Comparison of ENCODE assay signal across 13 cellular contexts in the genomic region with DNA sequence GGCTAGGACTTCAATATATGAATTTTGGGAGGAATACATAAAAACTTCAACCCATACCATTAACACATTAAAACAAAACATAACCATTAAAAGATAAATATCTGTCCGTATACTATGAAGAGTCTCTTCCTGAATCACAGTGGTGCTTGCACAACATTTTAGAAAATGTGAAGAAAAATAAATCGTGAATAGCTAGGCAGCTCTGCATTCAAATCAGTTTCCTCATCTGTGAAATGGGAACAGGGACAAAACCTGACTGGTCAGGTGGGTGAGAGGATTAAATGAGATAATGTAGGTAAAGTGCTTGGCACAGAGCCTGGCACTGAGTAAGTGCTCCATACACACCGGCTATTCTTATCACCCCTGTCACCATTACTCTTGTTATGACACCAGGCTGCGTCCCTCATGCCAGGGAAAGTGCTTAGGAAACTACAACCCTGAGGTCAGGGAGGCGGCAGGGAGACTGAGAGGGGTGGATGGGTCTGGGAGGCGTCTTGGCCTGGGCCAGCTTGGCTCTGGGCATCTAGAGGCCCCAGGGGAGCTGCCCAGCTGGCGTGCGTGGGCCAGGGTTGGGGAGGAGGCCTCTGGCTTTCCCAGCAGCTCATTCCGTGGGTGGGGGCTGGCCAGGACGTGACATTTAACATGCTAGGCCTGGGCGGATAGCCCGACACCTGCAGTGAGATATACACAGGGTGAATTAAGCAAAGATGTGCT.
A peak's percentile ranks its signal among the peaks of the same experiment; 100 is the strongest.
DNase-seq lines count a peak whose midpoint lies in the region; ATAC-seq, FAIRE-seq and TF ChIP-seq lines count a peak whose summit lies in the region.
"Had no signal": no experiment of that assay in that cellular context is flagged by ENCODE, and none has a peak within 500 bp of the region (broad histone marks: within the 10 kb centered on the region; RNA-seq: fewer than 3 reads in every experiment).

No MANE protein-coding gene starts in this region.

- DNase-seq in A549 (ENCODE audit: low read depth in 1 of 2, low spot score in 1 of 2), result no peak
- peak; percentile 16 for DNase-seq in astrocyte of the hippocampus (ENCODE audit: low read depth, low spot score)
- DNase-seq in left ventricle myocardium superior, result peak; percentile 82
- DNase-seq in stimulated activated CD4-positive, alpha-beta T cell treated with anti-CD3 and anti-CD28 coated beads, Interleukin-2, amount 100 ng/mL, for 24 hours, result no peak
- DNase-seq in stimulated activated CD4-positive, alpha-beta T cell treated with anti-CD3 and anti-CD28 coated beads, Interleukin-4, amount 100 ng/mL, for 1 hour, result no peak
- DNase-seq: ACHN; activated CD4-positive, CD25-positive, alpha-beta regulatory T cell treated with anti-CD3 and anti-CD28 coated beads, Interleukin-2, amount 50 U/mL, for 72 hours; colonic mucosa; MV-4-11 had no signal

- no peak overlapping the region for H3K27ac ChIP-seq in A549
- H3K27ac ChIP-seq: colonic mucosa, parathyroid adenoma had no signal

- peaks cover 19% of the 10 kb centered on the region for H3K4me1 ChIP-seq in A549

- no peak for ATAC-seq in A549
- ATAC-seq in HG02571 (IDR thresholded peaks at IDR 0.05; ENCODE audit: unreplicated experiment), result peak; percentile 60
- ATAC-seq in left ventricle myocardium superior, result peak; percentile 45
- ATAC-seq in GM21576 (IDR thresholded peaks at IDR 0.05; ENCODE audit: unreplicated experiment), result no peak
- ATAC-seq in HG03139 (IDR thresholded peaks at IDR 0.05; ENCODE audit: unreplicated experiment), result no peak

- 77% methylated on average over 12 of the region's 12 CpGs for WGBS in A549 (ENCODE audit: missing lambda C conversion rate)

- CTCF ChIA-PET in A549 (lab: Yijun Ruan, JAX), result interaction anchor here (0.9 to 1.4 kb wide), 2 partner anchors 16 to 19 kb away, joined by 3 read pairs; no protein-coding TSS in a partner anchor

- no peak for TF ChIP-seq POLR2A in A549 (IDR thresholded peaks at IDR 0.05; ENCODE audit: low read length)

- POLR2A ChIA-PET in A549 (lab: Yijun Ruan, JAX), result no interaction called here

- TF ChIP-seq CTCF in A549 (IDR thresholded peaks at IDR 0.05), result no peak

- H3K4me3 ChIP-seq in A549, result no peak overlapping the region
- H3K4me3 ChIP-seq: colonic mucosa had no signal

- TF ChIP-seq EP300 in A549 (IDR thresholded peaks at IDR 0.05), result no peak

- peaks cover 7% of the 10 kb centered on the region; the same call in 1 of the 3 replicates for H3K9me3 ChIP-seq in A549
- H3K9me3 ChIP-seq: colonic mucosa had no signal

- no peak for TF ChIP-seq RAD21 in A549 (conservative IDR thresholded peaks at IDR 0.05 in 1 of 2, IDR thresholded peaks at IDR 0.05 in 1 of 2)

- H3K4me2 ChIP-seq in A549, result no peak overlapping the region

- intact Hi-C loops in left ventricle myocardium superior (cut with micrococcal nuclease), result no loop called here

- no peak for FAIRE-seq in A549 (lab: Jason Lieb, UNC)

TF ChIP-seq in A549, 52 proteins besides CTCF, POLR2A, EP300 and RAD21:
- TF ChIP-seq KDM1A (IDR thresholded peaks at IDR 0.05; ENCODE audit: low read depth) (peak; percentile 71; the same call in 1 of the 2 replicates), HDAC2 (IDR thresholded peaks at IDR 0.05) (0 out of 2 replicates have a peak, but pooled peaks have one; percentile 33), ZFP36 (IDR thresholded peaks at IDR 0.05; ENCODE audit: borderline replicate concordance, partially characterized antibody) (no peak)

Comparison
In these comparisons a context has a peak if more than half of its experiments do, and no peak if none do; other contexts are left out.
1. ATAC-seq: peak in HG02571 (single experiment) and left ventricle myocardium superior (single experiment); none in A549 (0 of 2), GM21576 (single experiment) and HG03139 (single experiment).
2. DNase-seq: peak in astrocyte of the hippocampus (single experiment) and left ventricle myocardium superior (single experiment); none in A549 (0 of 2), stimulated activated CD4-positive, alpha-beta T cell treated with anti-CD3 and anti-CD28 coated beads, Interleukin-2, amount 100 ng/mL, for 24 hours (0 of 2) and stimulated activated CD4-positive, alpha-beta T cell treated with anti-CD3 and anti-CD28 coated beads, Interleukin-4, amount 100 ng/mL, for 1 hour (single experiment).